ENCODE assay signal across 1 cellular context in the genomic region with DNA sequence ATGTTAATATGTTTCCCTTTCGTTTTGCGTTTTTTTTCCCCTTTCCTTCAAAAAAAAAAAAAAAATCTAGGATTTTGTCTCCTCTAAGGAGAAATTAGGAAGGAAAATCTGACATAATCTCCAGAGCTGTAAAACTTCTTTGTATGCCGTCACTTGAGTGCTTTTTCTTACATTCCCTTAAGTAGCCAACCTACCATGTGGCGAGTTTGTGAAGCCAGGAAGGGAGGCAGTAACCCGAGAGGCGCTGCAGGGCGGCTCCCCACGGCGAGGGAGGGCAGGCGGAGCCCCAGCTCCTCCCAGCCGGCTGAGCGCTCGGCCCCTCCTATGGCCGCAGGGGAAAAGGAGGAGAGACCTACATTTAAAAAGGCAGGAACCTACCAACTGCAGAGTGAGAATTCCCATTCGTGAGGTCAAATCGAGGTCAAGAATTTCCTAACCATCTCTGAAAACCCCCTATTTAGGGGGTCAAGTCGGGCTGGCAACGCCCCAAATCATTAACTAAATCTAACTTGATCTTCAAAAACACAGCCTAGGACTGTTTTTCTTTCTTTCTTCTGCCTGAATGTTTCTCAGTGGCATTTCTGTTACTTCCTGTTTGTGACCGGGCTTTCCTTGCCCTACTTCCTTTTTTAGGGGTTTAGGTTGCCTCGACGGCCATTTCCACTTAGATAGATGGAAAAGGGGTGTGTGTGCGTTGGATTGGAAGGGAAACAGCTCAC.
A peak's percentile ranks its signal among the peaks of the same experiment; 100 is the strongest.
TF ChIP-seq lines count a peak whose summit lies in the region.

No MANE protein-coding gene starts in this region.

TF ChIP-seq in K562, 482 proteins besides CTCF, POLR2A, EP300 and RAD21 (continued from another document and continues in another):
- TF ChIP-seq KLF6 (CRISPR knock-in tag; IDR thresholded peaks at IDR 0.05; ENCODE audit: borderline replicate concordance) (no peak; the same call in 1 of the 2 replicates), FOXA1 (IDR thresholded peaks at IDR 0.05; ENCODE audit: borderline replicate concordance) (no peak), STAG1 (CRISPR knock-in tag; IDR thresholded peaks at IDR 0.05; ENCODE audit: borderline replicate concordance) (no peak), ETV6 (IDR thresholded peaks at IDR 0.05; ENCODE audit: borderline replicate concordance in 1 of 2, low read depth in 2 of 2, low read length in 1 of 2) (peak; percentile 56 to 93; a peak in 1 of 4 replicates), ETV6 (CRISPR knock-in tag; IDR thresholded peaks at IDR 0.05; ENCODE audit: borderline replicate concordance) (no peak), YY1 (IDR thresholded peaks at IDR 0.05; ENCODE audit: borderline replicate concordance in 1 of 3, control insufficient read depth in 1 of 3, extremely low read depth in 1 of 3, insufficient read depth in 3 of 3, insufficient read length in 1 of 3, insufficient replicate concordance in 2 of 3, low read depth in 1 of 3, low read length in 2 of 3) (peak in 2 of 3 experiments; percentile 70 to 72), ZNF175 (CRISPR knock-in tag; IDR thresholded peaks at IDR 0.05; ENCODE audit: low read depth) (peak; percentile 54; the same call in 1 of the 2 replicates), BRD9 (IDR thresholded peaks at IDR 0.05; ENCODE audit: low read depth, partially characterized antibody) (no peak), CBX5 (IDR thresholded peaks at IDR 0.05; ENCODE audit: borderline replicate concordance, low read depth) (no peak), NFRKB (IDR thresholded peaks at IDR 0.05; ENCODE audit: low read depth) (peak; percentile 65), SETDB1 (IDR thresholded peaks at IDR 0.05; ENCODE audit: low read length) (no peak), CAMTA2 (CRISPR knock-in tag; conservative IDR thresholded peaks at IDR 0.05) (no peak), NRF1 (conservative IDR thresholded peaks at IDR 0.05 in 1 of 2, IDR thresholded peaks at IDR 0.05 in 1 of 2) (peak; percentile 47; a peak in 3 of 4 replicates), RBM39 (optimal IDR thresholded peaks at IDR 0.05; ENCODE audit: low read depth, low read length) (no peak), RBM17 (IDR thresholded peaks at IDR 0.05; ENCODE audit: borderline replicate concordance, low read depth, low read length) (no peak), NCOA6 (IDR thresholded peaks at IDR 0.05) (no peak), SIRT6 (IDR thresholded peaks at IDR 0.05; ENCODE audit: low read depth, low read length) (no peak), SMARCC2 (IDR thresholded peaks at IDR 0.05; ENCODE audit: low read depth) (no peak), GTF2A2 (tag; IDR thresholded peaks at IDR 0.05) (no peak), CREM (IDR thresholded peaks at IDR 0.05; ENCODE audit: low read depth) (peak; percentile 10; the same call in 1 of the 2 replicates), FOSL1 (tag; conservative IDR thresholded peaks at IDR 0.05) (no peak; the same call in 1 of the 2 replicates), MCM7 (IDR thresholded peaks at IDR 0.05) (no peak), BHLHE40 (IDR thresholded peaks at IDR 0.05; ENCODE audit: low read length) (no peak), ZNF707 (CRISPR knock-in tag; conservative IDR thresholded peaks at IDR 0.05) (no peak), YBX1 (IDR thresholded peaks at IDR 0.05) (no peak), ZNF41 (CRISPR knock-in tag; conservative IDR thresholded peaks at IDR 0.05) (no peak), MTF1 (CRISPR knock-in tag; IDR thresholded peaks at IDR 0.05; ENCODE audit: borderline replicate concordance) (no peak), NR3C1 (CRISPR knock-in tag; IDR thresholded peaks at IDR 0.05) (no peak), FOS (IDR thresholded peaks at IDR 0.05; ENCODE audit: extremely low read depth, insufficient read length) (no peak), CREB1 (IDR thresholded peaks at IDR 0.05) (no peak), CREB1 (CRISPR knock-in tag; IDR thresholded peaks at IDR 0.05) (0 out of 2 replicates have a peak, but pooled peaks have one; percentile 35), CEBPG (CRISPR knock-in tag; IDR thresholded peaks at IDR 0.05) (no peak), CEBPG (tag; conservative IDR thresholded peaks at IDR 0.05 in 1 of 2, IDR thresholded peaks at IDR 0.05 in 1 of 2) (no peak), ZNF445 (CRISPR knock-in tag; IDR thresholded peaks at IDR 0.05; ENCODE audit: low read depth) (no peak), MAFK (IDR thresholded peaks at IDR 0.05; ENCODE audit: low read length) (no peak), ESRRA (IDR thresholded peaks at IDR 0.05; ENCODE audit: borderline replicate concordance, low read depth) (peak; percentile 62; the same call in 1 of the 2 replicates), ETS2 (tag; IDR thresholded peaks at IDR 0.05; ENCODE audit: borderline replicate concordance, poor library complexity, severe bottlenecking) (no peak), ZBTB8A (IDR thresholded peaks at IDR 0.05; ENCODE audit: partially characterized antibody) (no peak), RFX5 (IDR thresholded peaks at IDR 0.05; ENCODE audit: low read depth, low read length) (no peak)
- TF ChIP-seq, protein P1, sequence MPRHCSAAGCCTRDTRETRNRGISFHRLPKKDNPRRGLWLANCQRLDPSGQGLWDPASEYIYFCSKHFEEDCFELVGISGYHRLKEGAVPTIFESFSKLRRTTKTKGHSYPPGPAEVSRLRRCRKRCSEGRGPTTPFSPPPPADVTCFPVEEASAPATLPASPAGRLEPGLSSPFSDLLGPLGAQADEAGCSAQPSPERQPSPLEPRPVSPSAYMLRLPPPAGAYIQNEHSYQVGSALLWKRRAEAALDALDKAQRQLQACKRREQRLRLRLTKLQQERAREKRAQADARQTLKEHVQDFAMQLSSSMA (CRISPR knock-in tag; IDR thresholded peaks at IDR 0.05) = no peak
- TF ChIP-seq, protein P2, sequence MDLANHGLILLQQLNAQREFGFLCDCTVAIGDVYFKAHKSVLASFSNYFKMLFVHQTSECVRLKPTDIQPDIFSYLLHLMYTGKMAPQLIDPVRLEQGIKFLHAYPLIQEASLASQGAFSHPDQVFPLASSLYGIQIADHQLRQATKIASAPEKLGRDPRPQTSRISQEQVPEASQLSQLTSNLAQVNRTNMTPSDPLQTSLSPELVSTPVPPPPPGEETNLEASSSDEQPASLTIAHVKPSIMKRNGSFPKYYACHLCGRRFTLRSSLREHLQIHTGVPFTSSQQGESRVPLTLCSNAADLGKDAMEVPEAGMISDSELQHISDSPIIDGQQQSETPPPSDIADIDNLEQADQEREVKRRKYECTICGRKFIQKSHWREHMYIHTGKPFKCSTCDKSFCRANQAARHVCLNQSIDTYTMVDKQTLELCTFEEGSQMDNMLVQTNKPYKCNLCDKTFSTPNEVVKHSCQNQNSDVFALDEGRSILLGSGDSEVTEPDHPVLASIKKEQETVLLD (IDR thresholded peaks at IDR 0.05) = no peak
- TF ChIP-seq, protein P3, sequence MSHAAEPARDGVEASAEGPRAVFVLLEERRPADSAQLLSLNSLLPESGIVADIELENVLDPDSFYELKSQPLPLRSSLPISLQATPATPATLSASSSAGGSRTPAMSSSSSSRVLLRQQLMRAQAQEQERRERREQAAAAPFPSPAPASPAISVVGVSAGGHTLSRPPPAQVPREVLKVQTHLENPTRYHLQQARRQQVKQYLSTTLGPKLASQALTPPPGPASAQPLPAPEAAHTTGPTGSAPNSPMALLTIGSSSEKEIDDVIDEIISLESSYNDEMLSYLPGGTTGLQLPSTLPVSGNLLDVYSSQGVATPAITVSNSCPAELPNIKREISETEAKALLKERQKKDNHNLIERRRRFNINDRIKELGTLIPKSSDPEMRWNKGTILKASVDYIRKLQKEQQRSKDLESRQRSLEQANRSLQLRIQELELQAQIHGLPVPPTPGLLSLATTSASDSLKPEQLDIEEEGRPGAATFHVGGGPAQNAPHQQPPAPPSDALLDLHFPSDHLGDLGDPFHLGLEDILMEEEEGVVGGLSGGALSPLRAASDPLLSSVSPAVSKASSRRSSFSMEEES (CRISPR knock-in tag; IDR thresholded peaks at IDR 0.05) = no peak
- TF ChIP-seq, protein P4, sequence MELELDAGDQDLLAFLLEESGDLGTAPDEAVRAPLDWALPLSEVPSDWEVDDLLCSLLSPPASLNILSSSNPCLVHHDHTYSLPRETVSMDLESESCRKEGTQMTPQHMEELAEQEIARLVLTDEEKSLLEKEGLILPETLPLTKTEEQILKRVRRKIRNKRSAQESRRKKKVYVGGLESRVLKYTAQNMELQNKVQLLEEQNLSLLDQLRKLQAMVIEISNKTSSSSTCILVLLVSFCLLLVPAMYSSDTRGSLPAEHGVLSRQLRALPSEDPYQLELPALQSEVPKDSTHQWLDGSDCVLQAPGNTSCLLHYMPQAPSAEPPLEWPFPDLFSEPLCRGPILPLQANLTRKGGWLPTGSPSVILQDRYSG (tag; conservative IDR thresholded peaks at IDR 0.05; ENCODE audit: low read depth) = no peak
- TF ChIP-seq, protein P5, sequence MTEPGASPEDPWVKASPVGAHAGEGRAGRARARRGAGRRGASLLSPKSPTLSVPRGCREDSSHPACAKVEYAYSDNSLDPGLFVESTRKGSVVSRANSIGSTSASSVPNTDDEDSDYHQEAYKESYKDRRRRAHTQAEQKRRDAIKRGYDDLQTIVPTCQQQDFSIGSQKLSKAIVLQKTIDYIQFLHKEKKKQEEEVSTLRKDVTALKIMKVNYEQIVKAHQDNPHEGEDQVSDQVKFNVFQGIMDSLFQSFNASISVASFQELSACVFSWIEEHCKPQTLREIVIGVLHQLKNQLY (CRISPR knock-in tag; conservative IDR thresholded peaks at IDR 0.05) = no peak
- TF ChIP-seq, protein P6, sequence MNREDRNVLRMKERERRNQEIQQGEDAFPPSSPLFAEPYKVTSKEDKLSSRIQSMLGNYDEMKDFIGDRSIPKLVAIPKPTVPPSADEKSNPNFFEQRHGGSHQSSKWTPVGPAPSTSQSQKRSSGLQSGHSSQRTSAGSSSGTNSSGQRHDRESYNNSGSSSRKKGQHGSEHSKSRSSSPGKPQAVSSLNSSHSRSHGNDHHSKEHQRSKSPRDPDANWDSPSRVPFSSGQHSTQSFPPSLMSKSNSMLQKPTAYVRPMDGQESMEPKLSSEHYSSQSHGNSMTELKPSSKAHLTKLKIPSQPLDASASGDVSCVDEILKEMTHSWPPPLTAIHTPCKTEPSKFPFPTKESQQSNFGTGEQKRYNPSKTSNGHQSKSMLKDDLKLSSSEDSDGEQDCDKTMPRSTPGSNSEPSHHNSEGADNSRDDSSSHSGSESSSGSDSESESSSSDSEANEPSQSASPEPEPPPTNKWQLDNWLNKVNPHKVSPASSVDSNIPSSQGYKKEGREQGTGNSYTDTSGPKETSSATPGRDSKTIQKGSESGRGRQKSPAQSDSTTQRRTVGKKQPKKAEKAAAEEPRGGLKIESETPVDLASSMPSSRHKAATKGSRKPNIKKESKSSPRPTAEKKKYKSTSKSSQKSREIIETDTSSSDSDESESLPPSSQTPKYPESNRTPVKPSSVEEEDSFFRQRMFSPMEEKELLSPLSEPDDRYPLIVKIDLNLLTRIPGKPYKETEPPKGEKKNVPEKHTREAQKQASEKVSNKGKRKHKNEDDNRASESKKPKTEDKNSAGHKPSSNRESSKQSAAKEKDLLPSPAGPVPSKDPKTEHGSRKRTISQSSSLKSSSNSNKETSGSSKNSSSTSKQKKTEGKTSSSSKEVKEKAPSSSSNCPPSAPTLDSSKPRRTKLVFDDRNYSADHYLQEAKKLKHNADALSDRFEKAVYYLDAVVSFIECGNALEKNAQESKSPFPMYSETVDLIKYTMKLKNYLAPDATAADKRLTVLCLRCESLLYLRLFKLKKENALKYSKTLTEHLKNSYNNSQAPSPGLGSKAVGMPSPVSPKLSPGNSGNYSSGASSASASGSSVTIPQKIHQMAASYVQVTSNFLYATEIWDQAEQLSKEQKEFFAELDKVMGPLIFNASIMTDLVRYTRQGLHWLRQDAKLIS (CRISPR knock-in tag; IDR thresholded peaks at IDR 0.05) = no peak
- TF ChIP-seq, protein P7, sequence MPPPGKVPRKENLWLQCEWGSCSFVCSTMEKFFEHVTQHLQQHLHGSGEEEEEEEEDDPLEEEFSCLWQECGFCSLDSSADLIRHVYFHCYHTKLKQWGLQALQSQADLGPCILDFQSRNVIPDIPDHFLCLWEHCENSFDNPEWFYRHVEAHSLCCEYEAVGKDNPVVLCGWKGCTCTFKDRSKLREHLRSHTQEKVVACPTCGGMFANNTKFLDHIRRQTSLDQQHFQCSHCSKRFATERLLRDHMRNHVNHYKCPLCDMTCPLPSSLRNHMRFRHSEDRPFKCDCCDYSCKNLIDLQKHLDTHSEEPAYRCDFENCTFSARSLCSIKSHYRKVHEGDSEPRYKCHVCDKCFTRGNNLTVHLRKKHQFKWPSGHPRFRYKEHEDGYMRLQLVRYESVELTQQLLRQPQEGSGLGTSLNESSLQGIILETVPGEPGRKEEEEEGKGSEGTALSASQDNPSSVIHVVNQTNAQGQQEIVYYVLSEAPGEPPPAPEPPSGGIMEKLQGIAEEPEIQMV (tag; conservative IDR thresholded peaks at IDR 0.05; ENCODE audit: low read depth) = no peak
- TF ChIP-seq, protein P8, sequence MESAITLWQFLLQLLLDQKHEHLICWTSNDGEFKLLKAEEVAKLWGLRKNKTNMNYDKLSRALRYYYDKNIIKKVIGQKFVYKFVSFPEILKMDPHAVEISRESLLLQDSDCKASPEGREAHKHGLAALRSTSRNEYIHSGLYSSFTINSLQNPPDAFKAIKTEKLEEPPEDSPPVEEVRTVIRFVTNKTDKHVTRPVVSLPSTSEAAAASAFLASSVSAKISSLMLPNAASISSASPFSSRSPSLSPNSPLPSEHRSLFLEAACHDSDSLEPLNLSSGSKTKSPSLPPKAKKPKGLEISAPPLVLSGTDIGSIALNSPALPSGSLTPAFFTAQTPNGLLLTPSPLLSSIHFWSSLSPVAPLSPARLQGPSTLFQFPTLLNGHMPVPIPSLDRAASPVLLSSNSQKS (CRISPR knock-in tag; IDR thresholded peaks at IDR 0.05) = no peak
- TF ChIP-seq, protein P9, sequence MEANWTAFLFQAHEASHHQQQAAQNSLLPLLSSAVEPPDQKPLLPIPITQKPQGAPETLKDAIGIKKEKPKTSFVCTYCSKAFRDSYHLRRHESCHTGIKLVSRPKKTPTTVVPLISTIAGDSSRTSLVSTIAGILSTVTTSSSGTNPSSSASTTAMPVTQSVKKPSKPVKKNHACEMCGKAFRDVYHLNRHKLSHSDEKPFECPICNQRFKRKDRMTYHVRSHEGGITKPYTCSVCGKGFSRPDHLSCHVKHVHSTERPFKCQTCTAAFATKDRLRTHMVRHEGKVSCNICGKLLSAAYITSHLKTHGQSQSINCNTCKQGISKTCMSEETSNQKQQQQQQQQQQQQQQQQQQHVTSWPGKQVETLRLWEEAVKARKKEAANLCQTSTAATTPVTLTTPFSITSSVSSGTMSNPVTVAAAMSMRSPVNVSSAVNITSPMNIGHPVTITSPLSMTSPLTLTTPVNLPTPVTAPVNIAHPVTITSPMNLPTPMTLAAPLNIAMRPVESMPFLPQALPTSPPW (CRISPR knock-in tag; IDR thresholded peaks at IDR 0.05) = peak; percentile 74
- TF ChIP-seq, protein P10, sequence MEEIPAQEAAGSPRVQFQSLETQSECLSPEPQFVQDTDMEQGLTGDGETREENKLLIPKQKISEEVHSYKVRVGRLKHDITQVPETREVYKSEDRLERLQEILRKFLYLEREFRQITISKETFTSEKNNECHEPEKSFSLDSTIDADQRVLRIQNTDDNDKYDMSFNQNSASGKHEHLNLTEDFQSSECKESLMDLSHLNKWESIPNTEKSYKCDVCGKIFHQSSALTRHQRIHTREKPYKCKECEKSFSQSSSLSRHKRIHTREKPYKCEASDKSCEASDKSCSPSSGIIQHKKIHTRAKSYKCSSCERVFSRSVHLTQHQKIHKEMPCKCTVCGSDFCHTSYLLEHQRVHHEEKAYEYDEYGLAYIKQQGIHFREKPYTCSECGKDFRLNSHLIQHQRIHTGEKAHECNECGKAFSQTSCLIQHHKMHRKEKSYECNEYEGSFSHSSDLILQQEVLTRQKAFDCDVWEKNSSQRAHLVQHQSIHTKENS (CRISPR knock-in tag; IDR thresholded peaks at IDR 0.05) = no peak
